ENCODE assay signal across 8 cellular contexts in genomic region chr1:26169201-26169600, GRCh38. TPM values are rescaled to one million over a fixed set of nuclear protein-coding genes. Genes with fewer than 3 reads are reported as not detected.
DNase-seq lines count a peak whose midpoint lies in the region; ATAC-seq and TF ChIP-seq lines count a peak whose summit lies in the region.

No MANE protein-coding gene starts in this region.

- no peak for TF ChIP-seq CTCF in brain microvascular endothelial cell (IDR thresholded peaks at IDR 0.05; ENCODE audit: low read depth, low read length, missing control alignments)
- TF ChIP-seq CTCF in upper lobe of right lung (IDR thresholded peaks at IDR 0.05) = no peak

- H3K27me3 ChIP-seq in brain microvascular endothelial cell (replicated peaks) = no peaks in the 10 kb centered on the region
- no peaks in the 10 kb centered on the region for H3K27me3 ChIP-seq in upper lobe of right lung

- DNase-seq in Right ventricle myocardium inferior (ENCODE audit: missing footprints) = peak; percentile 1
- no peak for DNase-seq in cardiac septum (ENCODE audit: low spot score)
- no peak for DNase-seq in brain microvascular endothelial cell
- DNase-seq in midbrain (lab: John Stamatoyannopoulos, UW) = peak; percentile 45
- DNase-seq in upper lobe of right lung = no peak
- DNase-seq in HUDEP-2 (lab: John Stamatoyannopoulos, UW; ENCODE audit: unreplicated experiment in 76 of 76) = no peak

- H3K27ac ChIP-seq in brain microvascular endothelial cell (no peak overlapping the region), upper lobe of right lung (peak overlapping the region; percentile 86)

- intact Hi-C loops in Right ventricle myocardium inferior (cut with DNase I) = loop anchor here (2.0 kb wide), 2 partner anchors 66 to 152 kb away; partner anchors contain the start of gene CEP85
- intact Hi-C loops in cardiac septum (cut with DNase I) = loop anchor here (5.0 kb wide), 2 partner anchors 63 to 153 kb away; partner anchors contain the start of gene CEP85
- intact Hi-C loops in upper lobe of right lung (cut with DNase I) = no loop called here

- H3K9me3 ChIP-seq in upper lobe of right lung = no peaks in the 10 kb centered on the region

- ATAC-seq in Right ventricle myocardium inferior (no peak), upper lobe of right lung (no peak), HG02642 (IDR thresholded peaks at IDR 0.05; ENCODE audit: poor library complexity, unreplicated experiment) (no peak), GM18868 (IDR thresholded peaks at IDR 0.05; ENCODE audit: unreplicated experiment) (no peak)

- H3K4me3 ChIP-seq in brain microvascular endothelial cell (ENCODE audit: low read depth, low read length) (peak overlapping the region; percentile 87), upper lobe of right lung (peak overlapping the region; percentile 91)

- in situ Hi-C loops in brain microvascular endothelial cell (cut with HindIII; ENCODE audit: low pct_ligation_motif_present, low sequenced_read_pairs) = no loop called here

- H3K36me3 ChIP-seq in brain microvascular endothelial cell (replicated peaks) = no peaks in the 10 kb centered on the region
- H3K36me3 ChIP-seq in upper lobe of right lung = no peaks in the 10 kb centered on the region

- peaks cover 8% of the 10 kb centered on the region for H3K4me1 ChIP-seq in upper lobe of right lung

RNA-seq across cellular contexts. Expression of gene C1orf232, which starts 0.4 kb away (rescaled TPM):
- total RNA-seq in Right ventricle myocardium inferior (not detected), cardiac septum (not detected), upper lobe of right lung (not detected)

RNA-seq across cellular contexts. Expression of gene ZNF593, which starts 0.5 kb away (rescaled TPM):
- total RNA-seq in Right ventricle myocardium inferior (14.9 TPM), cardiac septum (23.2 TPM), upper lobe of right lung (22.6 TPM)

RNA-seq across cellular contexts. Expression of gene ZNF593OS, which starts 2.4 kb away (rescaled TPM):
- total RNA-seq in Right ventricle myocardium inferior (not detected), cardiac septum (not detected), upper lobe of right lung (not detected)

RNA-seq across cellular contexts. Expression of gene CNKSR1, which starts 8.1 kb away (rescaled TPM):
- total RNA-seq in Right ventricle myocardium inferior = 1.8 TPM
- 2.9 TPM for total RNA-seq in cardiac septum
- total RNA-seq in upper lobe of right lung = 21.6 TPM

RNA-seq across cellular contexts. Expression of gene FAM110D, which starts 10.3 kb away (rescaled TPM):
- 4.0 TPM for total RNA-seq in Right ventricle myocardium inferior
- 3.8 TPM for total RNA-seq in cardiac septum
- 6.9 TPM for total RNA-seq in upper lobe of right lung

Comparison
In these comparisons a context has a peak if more than half of its experiments do, and no peak if none do; other contexts are left out.
1. DNase-seq: peak in Right ventricle myocardium inferior (single experiment) and midbrain (single experiment); none in cardiac septum (single experiment), brain microvascular endothelial cell (single experiment), upper lobe of right lung (single experiment) and HUDEP-2 (0 of 76).